Comparison of ENCODE assay signal across 17 cellular contexts in the genomic region with DNA sequence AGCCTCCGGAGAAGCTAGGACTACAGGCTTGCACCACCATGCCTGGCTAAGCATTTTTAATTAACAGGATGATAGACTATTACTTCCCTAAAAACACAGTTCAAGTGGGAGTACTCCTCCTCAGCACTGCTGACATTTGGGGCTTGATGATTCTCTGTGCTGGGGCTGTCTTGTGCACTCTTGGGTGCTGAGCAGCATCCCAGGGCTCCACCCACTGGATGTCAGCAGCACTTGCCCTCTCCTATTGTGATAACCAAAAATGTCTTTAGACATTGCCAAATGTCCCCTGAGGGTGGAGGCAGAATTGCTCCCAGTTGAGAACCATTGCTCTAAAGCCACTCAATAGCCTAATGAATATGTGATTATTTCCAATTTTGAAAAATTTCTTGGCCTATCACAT.
DNase-seq lines count a peak whose midpoint lies in the region; ATAC-seq and TF ChIP-seq lines count a peak whose summit lies in the region.
"Had no signal": no experiment of that assay in that cellular context is flagged by ENCODE, and none has a peak within 500 bp of the region (broad histone marks: within the 10 kb centered on the region; RNA-seq: fewer than 3 reads in every experiment).

No MANE protein-coding gene starts in this region.

- TF ChIP-seq CTCF in right atrium auricular region (IDR thresholded peaks at IDR 0.05) (peak in 1 of 2 donors; percentile 19), brain microvascular endothelial cell (IDR thresholded peaks at IDR 0.05; ENCODE audit: low read depth, low read length, missing control alignments) (peak; percentile 6)

- no peak overlapping the region for H3K4me3 Mint-ChIP-seq in stimulated activated naive B cell treated with anti-CD40 and anti-IgM and Interleukin-4, amounts not matched to agents 10 μg/mL and 1 μg/mL and 100 μg/mL, for 72 hours
- H3K4me3 Mint-ChIP-seq: CD4-positive, alpha-beta T cell; T-cell had no signal

- in situ Hi-C loops in brain microvascular endothelial cell (cut with HindIII; ENCODE audit: low pct_ligation_motif_present, low sequenced_read_pairs), result no loop called here

- intact Hi-C loops in Right ventricle myocardium superior (cut with DNase I), result no loop called here
- intact Hi-C loops in sciatic nerve (cut with DNase I), result no loop called here

- peaks cover 7 to 19% of the 10 kb centered on the region in 2 donors for H3K4me1 Mint-ChIP-seq in stimulated activated naive B cell treated with anti-CD40 and anti-IgM and Interleukin-4, amounts not matched to agents 10 μg/mL and 1 μg/mL and 100 μg/mL, for 72 hours
- H3K4me1 Mint-ChIP-seq: T-cell had no signal

- H3K27me3 ChIP-seq in right atrium auricular region, result peaks cover 0 to 3% of the 10 kb centered on the region in 2 donors
- no peaks in the 10 kb centered on the region for H3K27me3 ChIP-seq in brain microvascular endothelial cell (replicated peaks)
- H3K27me3 ChIP-seq: hepatocyte had no signal

- peaks cover 9 to 31% of the 10 kb centered on the region in 2 donors for H3K36me3 Mint-ChIP-seq in stimulated activated naive B cell treated with anti-CD40 and anti-IgM and Interleukin-4, amounts not matched to agents 10 μg/mL and 1 μg/mL and 100 μg/mL, for 72 hours
- H3K36me3 Mint-ChIP-seq: T-cell had no signal

- H3K27ac ChIP-seq in right atrium auricular region (no peak overlapping the region), brain microvascular endothelial cell (no peak overlapping the region)
- H3K27ac ChIP-seq: hepatocyte had no signal

- no peaks in the 10 kb centered on the region for H3K9me3 ChIP-seq in right atrium auricular region

- DNase-seq in Right ventricle myocardium superior, result no peak
- no peak for DNase-seq in right atrium auricular region (ENCODE audit: low spot score)
- peak; percentile 16 for DNase-seq in NCI-H69 (lab: John Stamatoyannopoulos, UW)
- DNase-seq in brain microvascular endothelial cell, result no peak
- no peak for DNase-seq in stimulated activated naive B cell treated with anti-CD40 and anti-IgM and Interleukin-4, amounts not matched to agents 10 μg/mL and 1 μg/mL and 100 μg/mL, for 72 hours
- no peak for DNase-seq in NCI-H446 treated with DMSO at 0.1 percent for 48 hours (lab: John Stamatoyannopoulos, UW)
- no peak for DNase-seq in sciatic nerve (ENCODE audit: low spot score)
- DNase-seq in glomerular visceral epithelial cell (ENCODE audit: extremely low spot score), result no peak
- DNase-seq: ACHN; CD4-positive, alpha-beta T cell; effector CD4-positive, alpha-beta T cell; kidney; NCI-H1105; retina; T-cell had no signal

- no peaks in the 10 kb centered on the region for H3K9me3 Mint-ChIP-seq in stimulated activated naive B cell treated with anti-CD40 and anti-IgM and Interleukin-4, amounts not matched to agents 10 μg/mL and 1 μg/mL and 100 μg/mL, for 72 hours
- H3K9me3 Mint-ChIP-seq: activated T-helper 2 cell treated with anti-CD3 and anti-CD28 coated beads, Interferon-gamma antibody, Interleukin-2, Interleukin-4, amounts not matched to agents 10 μg/mL and 5 μg/mL and 100 μg/mL, durations not matched to agents 14 hours and 24 hours and 36 hours; CD4-positive, alpha-beta T cell; T-cell had no signal

- H3K27ac Mint-ChIP-seq in stimulated activated naive B cell treated with anti-CD40 and anti-IgM and Interleukin-4, amounts not matched to agents 10 μg/mL and 1 μg/mL and 100 μg/mL, for 72 hours, result no peak overlapping the region
- H3K27ac Mint-ChIP-seq: activated T-helper 2 cell treated with anti-CD3 and anti-CD28 coated beads, Interferon-gamma antibody, Interleukin-2, Interleukin-4, amounts not matched to agents 10 μg/mL and 5 μg/mL and 100 μg/mL, durations not matched to agents 14 hours and 24 hours and 36 hours; CD4-positive, alpha-beta T cell; T-cell had no signal

- no peaks in the 10 kb centered on the region for H3K27me3 Mint-ChIP-seq in stimulated activated naive B cell treated with anti-CD40 and anti-IgM and Interleukin-4, amounts not matched to agents 10 μg/mL and 1 μg/mL and 100 μg/mL, for 72 hours
- H3K27me3 Mint-ChIP-seq: CD4-positive, alpha-beta T cell had no signal

- H3K4me3 ChIP-seq in right atrium auricular region (no peak overlapping the region), brain microvascular endothelial cell (ENCODE audit: low read depth, low read length) (no peak overlapping the region)
- H3K4me3 ChIP-seq: hepatocyte had no signal

- ATAC-seq in Right ventricle myocardium superior (ENCODE audit: poor library complexity) (peak; percentile 71), sciatic nerve (no peak)
- peak; percentile 51 to 61 for ATAC-seq in stimulated activated naive B cell treated with anti-CD40 and anti-IgM and Interleukin-4, amounts not matched to agents 10 μg/mL and 1 μg/mL and 100 μg/mL, for 72 hours (replicated peaks)
- ATAC-seq: T-cell had no signal

- H3K36me3 ChIP-seq in right atrium auricular region (peaks cover 6% of the 10 kb centered on the region), brain microvascular endothelial cell (replicated peaks) (no peaks in the 10 kb centered on the region)

- peaks cover 0 to 6% of the 10 kb centered on the region in 2 donors for H3K4me1 ChIP-seq in right atrium auricular region
